In genomic region chr9:82369251-82369945, GRCh38 we compare ENCODE assay signal across 18 cellular contexts.
DNase-seq lines count a peak whose midpoint lies in the region; ATAC-seq and TF ChIP-seq lines count a peak whose summit lies in the region.
"Had no signal": no experiment of that assay in that cellular context is flagged by ENCODE, and none has a peak within 500 bp of the region (broad histone marks: within the 10 kb centered on the region; RNA-seq: fewer than 3 reads in every experiment).

No MANE protein-coding gene starts in this region.

- H3K4me1 Mint-ChIP-seq in stimulated activated naive B cell treated with anti-CD40 and anti-IgM and Interleukin-4, amounts not matched to agents 10 μg/mL and 1 μg/mL and 100 μg/mL, for 72 hours: no peaks in the 10 kb centered on the region
- H3K4me1 Mint-ChIP-seq: CD14-positive monocyte; CD4-positive, alpha-beta memory T cell had no signal

- no peak for ATAC-seq in HG03280 (IDR thresholded peaks at IDR 0.05; ENCODE audit: unreplicated experiment)
- ATAC-seq in stimulated activated naive B cell treated with anti-CD40 and anti-IgM and Interleukin-4, amounts not matched to agents 10 μg/mL and 1 μg/mL and 100 μg/mL, for 72 hours (replicated peaks): no peak

- H3K79me2 ChIP-seq in hepatocyte: no peaks in the 10 kb centered on the region

- no peak for TF ChIP-seq CTCF in hepatocyte (IDR thresholded peaks at IDR 0.05; ENCODE audit: poor library complexity)
- TF ChIP-seq CTCF in liver (IDR thresholded peaks at IDR 0.05; ENCODE audit: low read depth, low read length, missing input control): no peak

- TF ChIP-seq RAD21 in liver (IDR thresholded peaks at IDR 0.05): peak; percentile 60 to 73

- peaks cover 6% of the 10 kb centered on the region for H3K4me1 ChIP-seq in hepatocyte (ENCODE audit: insufficient read depth)
- peaks cover 8 to 30% (median 17%) of the 10 kb centered on the region in 4 donors for H3K4me1 ChIP-seq in liver (ENCODE audit: control insufficient read depth in 4 of 4, insufficient read depth in 4 of 4, low read length in 3 of 4)
- H3K4me1 ChIP-seq: BLaER1, HAP-1 had no signal

- H3K36me3 Mint-ChIP-seq in stimulated activated naive B cell treated with anti-CD40 and anti-IgM and Interleukin-4, amounts not matched to agents 10 μg/mL and 1 μg/mL and 100 μg/mL, for 72 hours: no peaks in the 10 kb centered on the region
- H3K36me3 Mint-ChIP-seq: CD14-positive monocyte; CD4-positive, alpha-beta memory T cell; IgD-negative memory B cell had no signal

- peak in 2 of 3 experiments; percentile 2 to 34 for DNase-seq in NCI-H1417 (lab: John Stamatoyannopoulos, UW)
- DNase-seq in NCI-H1417 treated with DMSO at 0.1 percent for 48 hours (lab: John Stamatoyannopoulos, UW): no peak
- DNase-seq in hepatocyte (ENCODE audit: low spot score): peak; percentile 17
- DNase-seq in stimulated activated naive B cell treated with anti-CD40 and anti-IgM and Interleukin-4, amounts not matched to agents 10 μg/mL and 1 μg/mL and 100 μg/mL, for 72 hours: no peak
- DNase-seq in GM19240 (ENCODE audit: insufficient read length, low spot score): no peak
- DNase-seq in erythroblast (lab: John Stamatoyannopoulos, UW): no peak
- DNase-seq: 8988T; CD4-positive, alpha-beta memory T cell; DMS153; DMS79; GF-D8 had no signal

- H3K36me3 ChIP-seq in hepatocyte (replicated peaks; ENCODE audit: insufficient read depth, low read depth) (no peaks in the 10 kb centered on the region), liver (ENCODE audit: control insufficient read depth in 4 of 4, insufficient read depth in 3 of 4, low read depth in 1 of 4, low read length in 3 of 4) (no peaks in the 10 kb centered on the region)
- H3K36me3 ChIP-seq: BLaER1, HAP-1 had no signal

- no peak overlapping the region for H2AFZ ChIP-seq in hepatocyte

- H3K27ac ChIP-seq in hepatocyte (peak overlapping the region; percentile 18), liver (ENCODE audit: low read depth in 1 of 2, low read length in 2 of 2) (peak overlapping the region; percentile 70 to 80)
- H3K27ac ChIP-seq: BLaER1, HL-60 had no signal

- 51% methylated on average over 2 of the region's 2 CpGs for WGBS in hepatocyte (ENCODE audit: low lambda C conversion rate, missing lambda C conversion rate)
- WGBS in liver: 32% methylated on average over 2 of the region's 2 CpGs

- peaks cover 3 to 6% of the 10 kb centered on the region in 2 donors for H3K27me3 Mint-ChIP-seq in stimulated activated naive B cell treated with anti-CD40 and anti-IgM and Interleukin-4, amounts not matched to agents 10 μg/mL and 1 μg/mL and 100 μg/mL, for 72 hours
- H3K27me3 Mint-ChIP-seq: CD4-positive, alpha-beta memory T cell; IgD-negative memory B cell had no signal

- no peak overlapping the region for H3K27ac Mint-ChIP-seq in stimulated activated naive B cell treated with anti-CD40 and anti-IgM and Interleukin-4, amounts not matched to agents 10 μg/mL and 1 μg/mL and 100 μg/mL, for 72 hours
- H3K27ac Mint-ChIP-seq: CD14-positive monocyte; CD4-positive, alpha-beta memory T cell; IgD-negative memory B cell had no signal

- no peaks in the 10 kb centered on the region for H3K9me3 ChIP-seq in hepatocyte (ENCODE audit: low read depth)
- H3K9me3 ChIP-seq in liver (ENCODE audit: control insufficient read depth in 4 of 4, low read length in 3 of 4): no peaks in the 10 kb centered on the region
- H3K9me3 ChIP-seq: BLaER1, HAP-1 had no signal

- no peaks in the 10 kb centered on the region for H4K20me1 ChIP-seq in hepatocyte (ENCODE audit: insufficient read depth, poor library complexity, severe bottlenecking)
- H4K20me1 ChIP-seq: BLaER1 had no signal

- no peak overlapping the region for H3K4me3 Mint-ChIP-seq in stimulated activated naive B cell treated with anti-CD40 and anti-IgM and Interleukin-4, amounts not matched to agents 10 μg/mL and 1 μg/mL and 100 μg/mL, for 72 hours
- H3K4me3 Mint-ChIP-seq: CD14-positive monocyte; CD4-positive, alpha-beta memory T cell; IgD-negative memory B cell had no signal

- no peak for TF ChIP-seq POLR2A in erythroblast (IDR thresholded peaks at IDR 0.05; ENCODE audit: low read length)

- peak overlapping the region in 1 of 2 donors; percentile 11 for H3K9ac ChIP-seq in liver (ENCODE audit: low read depth in 1 of 2, low read length in 2 of 2)
- H3K9ac ChIP-seq: BLaER1 had no signal

- no peaks in the 10 kb centered on the region for H3K9me2 ChIP-seq in hepatocyte (replicated peaks; ENCODE audit: insufficient read depth)

- H3K27me3 ChIP-seq in hepatocyte (no peaks in the 10 kb centered on the region), liver (ENCODE audit: control insufficient read depth in 4 of 4, insufficient read depth in 4 of 4, low read length in 3 of 4) (no peaks in the 10 kb centered on the region)
- H3K27me3 ChIP-seq: BLaER1 had no signal

- H3K9me3 Mint-ChIP-seq in stimulated activated naive B cell treated with anti-CD40 and anti-IgM and Interleukin-4, amounts not matched to agents 10 μg/mL and 1 μg/mL and 100 μg/mL, for 72 hours: peaks cover 0 to 2% of the 10 kb centered on the region in 2 donors

- H3K4me3 ChIP-seq in hepatocyte: no peak overlapping the region
- no peak overlapping the region for H3K4me3 ChIP-seq in liver (ENCODE audit: low read depth in 1 of 3, low read length in 3 of 3)
- H3K4me3 ChIP-seq: BLaER1, HAP-1 had no signal

- no peak overlapping the region for H3K4me2 ChIP-seq in hepatocyte
- H3K4me2 ChIP-seq: BLaER1 had no signal

TF ChIP-seq in liver, 16 proteins besides CTCF, POLR2A, EP300 and RAD21:
- peak; percentile 94 for TF ChIP-seq YY1 (IDR thresholded peaks at IDR 0.05)
- TF ChIP-seq MAX (IDR thresholded peaks at IDR 0.05): peak; percentile 64
- TF ChIP-seq SP1 (IDR thresholded peaks at IDR 0.05): peak; percentile 99
- TF ChIP-seq HNF4G (IDR thresholded peaks at IDR 0.05): peak; percentile 91
- TF ChIP-seq FOXA1 (IDR thresholded peaks at IDR 0.05): peak; percentile 74
- peak; percentile 74 to 81 for TF ChIP-seq JUND (IDR thresholded peaks at IDR 0.05)
- TF ChIP-seq, protein P1, sequence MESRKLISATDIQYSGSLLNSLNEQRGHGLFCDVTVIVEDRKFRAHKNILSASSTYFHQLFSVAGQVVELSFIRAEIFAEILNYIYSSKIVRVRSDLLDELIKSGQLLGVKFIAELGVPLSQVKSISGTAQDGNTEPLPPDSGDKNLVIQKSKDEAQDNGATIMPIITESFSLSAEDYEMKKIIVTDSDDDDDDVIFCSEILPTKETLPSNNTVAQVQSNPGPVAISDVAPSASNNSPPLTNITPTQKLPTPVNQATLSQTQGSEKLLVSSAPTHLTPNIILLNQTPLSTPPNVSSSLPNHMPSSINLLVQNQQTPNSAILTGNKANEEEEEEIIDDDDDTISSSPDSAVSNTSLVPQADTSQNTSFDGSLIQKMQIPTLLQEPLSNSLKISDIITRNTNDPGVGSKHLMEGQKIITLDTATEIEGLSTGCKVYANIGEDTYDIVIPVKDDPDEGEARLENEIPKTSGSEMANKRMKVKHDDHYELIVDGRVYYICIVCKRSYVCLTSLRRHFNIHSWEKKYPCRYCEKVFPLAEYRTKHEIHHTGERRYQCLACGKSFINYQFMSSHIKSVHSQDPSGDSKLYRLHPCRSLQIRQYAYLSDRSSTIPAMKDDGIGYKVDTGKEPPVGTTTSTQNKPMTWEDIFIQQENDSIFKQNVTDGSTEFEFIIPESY (IDR thresholded peaks at IDR 0.05): peak; percentile 70
- TF ChIP-seq, protein P2, sequence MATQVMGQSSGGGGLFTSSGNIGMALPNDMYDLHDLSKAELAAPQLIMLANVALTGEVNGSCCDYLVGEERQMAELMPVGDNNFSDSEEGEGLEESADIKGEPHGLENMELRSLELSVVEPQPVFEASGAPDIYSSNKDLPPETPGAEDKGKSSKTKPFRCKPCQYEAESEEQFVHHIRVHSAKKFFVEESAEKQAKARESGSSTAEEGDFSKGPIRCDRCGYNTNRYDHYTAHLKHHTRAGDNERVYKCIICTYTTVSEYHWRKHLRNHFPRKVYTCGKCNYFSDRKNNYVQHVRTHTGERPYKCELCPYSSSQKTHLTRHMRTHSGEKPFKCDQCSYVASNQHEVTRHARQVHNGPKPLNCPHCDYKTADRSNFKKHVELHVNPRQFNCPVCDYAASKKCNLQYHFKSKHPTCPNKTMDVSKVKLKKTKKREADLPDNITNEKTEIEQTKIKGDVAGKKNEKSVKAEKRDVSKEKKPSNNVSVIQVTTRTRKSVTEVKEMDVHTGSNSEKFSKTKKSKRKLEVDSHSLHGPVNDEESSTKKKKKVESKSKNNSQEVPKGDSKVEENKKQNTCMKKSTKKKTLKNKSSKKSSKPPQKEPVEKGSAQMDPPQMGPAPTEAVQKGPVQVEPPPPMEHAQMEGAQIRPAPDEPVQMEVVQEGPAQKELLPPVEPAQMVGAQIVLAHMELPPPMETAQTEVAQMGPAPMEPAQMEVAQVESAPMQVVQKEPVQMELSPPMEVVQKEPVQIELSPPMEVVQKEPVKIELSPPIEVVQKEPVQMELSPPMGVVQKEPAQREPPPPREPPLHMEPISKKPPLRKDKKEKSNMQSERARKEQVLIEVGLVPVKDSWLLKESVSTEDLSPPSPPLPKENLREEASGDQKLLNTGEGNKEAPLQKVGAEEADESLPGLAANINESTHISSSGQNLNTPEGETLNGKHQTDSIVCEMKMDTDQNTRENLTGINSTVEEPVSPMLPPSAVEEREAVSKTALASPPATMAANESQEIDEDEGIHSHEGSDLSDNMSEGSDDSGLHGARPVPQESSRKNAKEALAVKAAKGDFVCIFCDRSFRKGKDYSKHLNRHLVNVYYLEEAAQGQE (IDR thresholded peaks at IDR 0.05): peak; percentile 85
- peak; percentile 40 for TF ChIP-seq TAF1 (conservative IDR thresholded peaks at IDR 0.05)
- peak; percentile 89 for TF ChIP-seq FOXA2 (IDR thresholded peaks at IDR 0.05)
- TF ChIP-seq HNF4A (conservative IDR thresholded peaks at IDR 0.05): peak; percentile 95 to 96
- no peak for TF ChIP-seq EGR1 (IDR thresholded peaks at IDR 0.05; ENCODE audit: low read depth in 2 of 2)
- TF ChIP-seq NR2F2 (IDR thresholded peaks at IDR 0.05): no peak
- no peak for TF ChIP-seq GABPA (IDR thresholded peaks at IDR 0.05 in 1 of 2, conservative IDR thresholded peaks at IDR 0.05 in 1 of 2)
- TF ChIP-seq RXRA (IDR thresholded peaks at IDR 0.05): peak; percentile 68 to 71
- TF ChIP-seq, protein P3, sequence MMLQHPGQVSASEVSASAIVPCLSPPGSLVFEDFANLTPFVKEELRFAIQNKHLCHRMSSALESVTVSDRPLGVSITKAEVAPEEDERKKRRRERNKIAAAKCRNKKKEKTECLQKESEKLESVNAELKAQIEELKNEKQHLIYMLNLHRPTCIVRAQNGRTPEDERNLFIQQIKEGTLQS (IDR thresholded peaks at IDR 0.05): peak; percentile 57

Comparison
In these comparisons a context has a peak if more than half of its experiments do, and no peak if none do; other contexts are left out.
1. DNase-seq: peak in NCI-H1417 (2 of 3) and hepatocyte (single experiment); none in NCI-H1417 treated with DMSO at 0.1 percent for 48 hours (single experiment), stimulated activated naive B cell treated with anti-CD40 and anti-IgM and Interleukin-4, amounts not matched to agents 10 μg/mL and 1 μg/mL and 100 μg/mL, for 72 hours (single experiment), GM19240 (single experiment) and erythroblast (0 of 2).